ENCODE assay signal across 24 cellular contexts in genomic region chr14:58705066-58705465, GRCh38.
DNase-seq lines count a peak whose midpoint lies in the region; ATAC-seq and TF ChIP-seq lines count a peak whose summit lies in the region.
"Had no signal": no experiment of that assay in that cellular context is flagged by ENCODE, and none has a peak within 500 bp of the region (broad histone marks: within the 10 kb centered on the region; RNA-seq: fewer than 3 reads in every experiment).

No MANE protein-coding gene starts in this region.

- no peak overlapping the region for H3K4me3 ChIP-seq in right atrium auricular region
- H3K4me3 ChIP-seq: A549, heart left ventricle, lung, thoracic aorta, vagina had no signal

- ATAC-seq in Right ventricle myocardium inferior (peak; percentile 50), left cardiac atrium (no peak)
- ATAC-seq: A549, foreskin keratinocyte had no signal

- DNase-seq in Right ventricle myocardium inferior (ENCODE audit: missing footprints) (no peak), right atrium auricular region (ENCODE audit: low spot score) (no peak), RPMI7951 (ENCODE audit: low read depth) (peak; percentile 62), left cardiac atrium (peak; percentile 41), putamen (ENCODE audit: low spot score) (no peak), midbrain (lab: John Stamatoyannopoulos, UW) (no peak)
- no peak for DNase-seq in activated T-helper 1 cell treated with anti-CD3 and anti-CD28 coated beads, Interleukin-12 subunit alpha, Interleukin-12 subunit beta, Interleukin-2, Interleukin-4 antibody, amounts not matched to agents 30 ng/mL and 10 ng/mL and 1 ng/mL, durations not matched to agents 14 hours and 24 hours and 36 hours (ENCODE audit: low spot score)
- no peak for DNase-seq in activated T-cell treated with anti-CD3 and anti-CD28 coated beads, Interleukin-2, amount 50 U/mL, for 1 hour
- DNase-seq: activated CD4-positive, alpha-beta T cell treated with anti-CD3 and anti-CD28 coated beads for 48 hours; activated CD8-positive, alpha-beta memory T cell treated with anti-CD3 and anti-CD28 coated beads for 24 hours; C1 segment of cervical spinal cord; Caco-2; foreskin keratinocyte; SHP77; SW 1271; T1000; WERI-Rb-1 had no signal

- no peaks in the 10 kb centered on the region for H3K9me3 ChIP-seq in right atrium auricular region
- H3K9me3 ChIP-seq: A549, Caco-2, heart left ventricle, thoracic aorta, vagina had no signal

- no peaks in the 10 kb centered on the region for H3K36me3 ChIP-seq in right atrium auricular region
- H3K36me3 ChIP-seq: heart left ventricle, thoracic aorta, vagina, WERI-Rb-1 had no signal

- H3K27ac ChIP-seq in right atrium auricular region = no peak overlapping the region
- H3K27ac ChIP-seq: A549, foreskin keratinocyte, heart left ventricle, thoracic aorta, vagina, WERI-Rb-1 had no signal

- no peaks in the 10 kb centered on the region for H3K4me1 ChIP-seq in right atrium auricular region
- H3K4me1 ChIP-seq: A549, Caco-2, foreskin keratinocyte, vagina had no signal

- intact Hi-C loops in Right ventricle myocardium inferior (cut with DNase I) (no loop called here), left cardiac atrium (cut with DNase I) (no loop called here)
- intact Hi-C loops in activated T-helper 1 cell treated with anti-CD3 and anti-CD28 coated beads, Interleukin-12 subunit alpha, Interleukin-12 subunit beta, Interleukin-2, Interleukin-4 antibody, amounts not matched to agents 30 ng/mL and 10 ng/mL and 1 ng/mL, durations not matched to agents 14 hours and 24 hours and 36 hours (cut with micrococcal nuclease) = no loop called here

- H3K27ac Mint-ChIP-seq in activated T-helper 1 cell treated with anti-CD3 and anti-CD28 coated beads, Interleukin-12 subunit alpha, Interleukin-12 subunit beta, Interleukin-2, Interleukin-4 antibody, amounts not matched to agents 30 ng/mL and 10 ng/mL and 1 ng/mL, durations not matched to agents 14 hours and 24 hours and 36 hours = no peak overlapping the region
- H3K27ac Mint-ChIP-seq: stimulated activated naive CD8-positive, alpha-beta T cell treated with anti-CD3 and anti-CD28 coated beads, Interleukin-15, Interleukin-2, amounts not matched to agents 100 ng/mL and 50 ng/mL, for 24 hours had no signal

- H3K27me3 Mint-ChIP-seq in activated T-helper 1 cell treated with anti-CD3 and anti-CD28 coated beads, Interleukin-12 subunit alpha, Interleukin-12 subunit beta, Interleukin-2, Interleukin-4 antibody, amounts not matched to agents 30 ng/mL and 10 ng/mL and 1 ng/mL, durations not matched to agents 14 hours and 24 hours and 36 hours (ENCODE audit: insufficient read depth) = no peaks in the 10 kb centered on the region

- H3K4me3 Mint-ChIP-seq in activated T-helper 1 cell treated with anti-CD3 and anti-CD28 coated beads, Interleukin-12 subunit alpha, Interleukin-12 subunit beta, Interleukin-2, Interleukin-4 antibody, amounts not matched to agents 30 ng/mL and 10 ng/mL and 1 ng/mL, durations not matched to agents 14 hours and 24 hours and 36 hours = no peak overlapping the region
- H3K4me3 Mint-ChIP-seq: brain; stimulated activated naive CD8-positive, alpha-beta T cell treated with anti-CD3 and anti-CD28 coated beads, Interleukin-15, Interleukin-2, amounts not matched to agents 100 ng/mL and 50 ng/mL, for 24 hours had no signal

- no peaks in the 10 kb centered on the region for H3K9me3 Mint-ChIP-seq in activated T-helper 1 cell treated with anti-CD3 and anti-CD28 coated beads, Interleukin-12 subunit alpha, Interleukin-12 subunit beta, Interleukin-2, Interleukin-4 antibody, amounts not matched to agents 30 ng/mL and 10 ng/mL and 1 ng/mL, durations not matched to agents 14 hours and 24 hours and 36 hours
- H3K9me3 Mint-ChIP-seq: brain; stimulated activated naive CD8-positive, alpha-beta T cell treated with anti-CD3 and anti-CD28 coated beads, Interleukin-15, Interleukin-2, amounts not matched to agents 100 ng/mL and 50 ng/mL, for 24 hours had no signal

- no peak for TF ChIP-seq CTCF in right atrium auricular region (IDR thresholded peaks at IDR 0.05)

- H3K27me3 ChIP-seq in right atrium auricular region = no peaks in the 10 kb centered on the region
- H3K27me3 ChIP-seq: heart left ventricle, vagina had no signal

- H3K36me3 Mint-ChIP-seq in activated T-helper 1 cell treated with anti-CD3 and anti-CD28 coated beads, Interleukin-12 subunit alpha, Interleukin-12 subunit beta, Interleukin-2, Interleukin-4 antibody, amounts not matched to agents 30 ng/mL and 10 ng/mL and 1 ng/mL, durations not matched to agents 14 hours and 24 hours and 36 hours (ENCODE audit: low read depth) = no peaks in the 10 kb centered on the region
- H3K36me3 Mint-ChIP-seq: brain had no signal

- no peaks in the 10 kb centered on the region for H3K4me1 Mint-ChIP-seq in activated T-helper 1 cell treated with anti-CD3 and anti-CD28 coated beads, Interleukin-12 subunit alpha, Interleukin-12 subunit beta, Interleukin-2, Interleukin-4 antibody, amounts not matched to agents 30 ng/mL and 10 ng/mL and 1 ng/mL, durations not matched to agents 14 hours and 24 hours and 36 hours (ENCODE audit: low read depth)

Comparison
In these comparisons a context has a peak if more than half of its experiments do, and no peak if none do; other contexts are left out.
1. DNase-seq: peak in RPMI7951 (single experiment) and left cardiac atrium (single experiment); none in Right ventricle myocardium inferior (single experiment), right atrium auricular region (single experiment), activated T-helper 1 cell treated with anti-CD3 and anti-CD28 coated beads, Interleukin-12 subunit alpha, Interleukin-12 subunit beta, Interleukin-2, Interleukin-4 antibody, amounts not matched to agents 30 ng/mL and 10 ng/mL and 1 ng/mL, durations not matched to agents 14 hours and 24 hours and 36 hours (single experiment), putamen (single experiment), midbrain (single experiment) and activated T-cell treated with anti-CD3 and anti-CD28 coated beads, Interleukin-2, amount 50 U/mL, for 1 hour (single experiment).